23 cellular contexts compared by ENCODE assay signal in genomic region chr2:96716388-96716787, GRCh38.
"Had no signal": no experiment of that assay in that cellular context is flagged by ENCODE, and none has a peak within 500 bp of the region (broad histone marks: within the 10 kb centered on the region; RNA-seq: fewer than 3 reads in every experiment).

No MANE protein-coding gene starts in this region.

- FAIRE-seq: keratinocyte, urothelium cell line had no signal

- H3K27me3 Mint-ChIP-seq: stimulated activated naive B cell treated with anti-CD40 and anti-IgM and Interleukin-4, amounts not matched to agents 10 μg/mL and 1 μg/mL and 100 μg/mL, for 72 hours; stimulated activated naive CD8-positive, alpha-beta T cell treated with anti-CD3 and anti-CD28 coated beads, Interleukin-15, Interleukin-2, amounts not matched to agents 100 ng/mL and 50 ng/mL, for 24 hours had no signal

- H3K36me3 Mint-ChIP-seq: natural killer cell had no signal

- H3K27ac ChIP-seq: coronary artery, esophagus squamous epithelium, lower lobe of right lung, ovary, psoas muscle, skin epidermis, spleen, thoracic aorta, tibial nerve, upper lobe of left lung had no signal

- H3K27me3 ChIP-seq: esophagus squamous epithelium, ovary, spleen, tibial nerve, upper lobe of left lung had no signal

- H3K9me3 ChIP-seq: esophagus squamous epithelium, lower lobe of right lung, ovary, psoas muscle, spleen, thoracic aorta, tibial nerve, upper lobe of left lung had no signal

- H3K36me3 ChIP-seq: ovary had no signal

- DNase-seq: effector memory CD4-positive, alpha-beta T cell; erythroblast; esophagus squamous epithelium; foreskin melanocyte; left ventricle myocardium superior; lower lobe of right lung; natural killer cell; occipital lobe; ovary; posterior cingulate gyrus; psoas muscle; right cardiac atrium; spleen; stimulated activated CD4-positive, alpha-beta T cell treated with anti-CD3 and anti-CD28 coated beads, Interleukin-4, amount 100 ng/mL, for 4 hours; stimulated activated naive B cell treated with anti-CD40 and anti-IgM and Interleukin-4, amounts not matched to agents 10 μg/mL and 1 μg/mL and 100 μg/mL, for 72 hours; upper lobe of left lung had no signal

- ATAC-seq: left ventricle myocardium superior; lower lobe of right lung; natural killer cell; psoas muscle; right cardiac atrium; stimulated activated naive B cell treated with anti-CD40 and anti-IgM and Interleukin-4, amounts not matched to agents 10 μg/mL and 1 μg/mL and 100 μg/mL, for 72 hours had no signal

- H3K4me3 ChIP-seq: coronary artery, esophagus squamous epithelium, lower lobe of right lung, ovary, psoas muscle, skin epidermis, spleen, thoracic aorta, tibial nerve, upper lobe of left lung had no signal

- H3K4me1 ChIP-seq: esophagus squamous epithelium, lower lobe of right lung, psoas muscle, spleen, tibial nerve, upper lobe of left lung had no signal

- H3K27ac Mint-ChIP-seq: natural killer cell; stimulated activated naive B cell treated with anti-CD40 and anti-IgM and Interleukin-4, amounts not matched to agents 10 μg/mL and 1 μg/mL and 100 μg/mL, for 72 hours; stimulated activated naive CD8-positive, alpha-beta T cell treated with anti-CD3 and anti-CD28 coated beads, Interleukin-15, Interleukin-2, amounts not matched to agents 100 ng/mL and 50 ng/mL, for 24 hours had no signal

- H3K4me3 Mint-ChIP-seq: natural killer cell; stimulated activated naive B cell treated with anti-CD40 and anti-IgM and Interleukin-4, amounts not matched to agents 10 μg/mL and 1 μg/mL and 100 μg/mL, for 72 hours; stimulated activated naive CD8-positive, alpha-beta T cell treated with anti-CD3 and anti-CD28 coated beads, Interleukin-15, Interleukin-2, amounts not matched to agents 100 ng/mL and 50 ng/mL, for 24 hours had no signal

- H3K9me3 Mint-ChIP-seq: natural killer cell; stimulated activated naive B cell treated with anti-CD40 and anti-IgM and Interleukin-4, amounts not matched to agents 10 μg/mL and 1 μg/mL and 100 μg/mL, for 72 hours; stimulated activated naive CD8-positive, alpha-beta T cell treated with anti-CD3 and anti-CD28 coated beads, Interleukin-15, Interleukin-2, amounts not matched to agents 100 ng/mL and 50 ng/mL, for 24 hours had no signal

- H3K4me1 Mint-ChIP-seq: natural killer cell had no signal
